ENCODE assay signal across 26 cellular contexts in the genomic region with DNA sequence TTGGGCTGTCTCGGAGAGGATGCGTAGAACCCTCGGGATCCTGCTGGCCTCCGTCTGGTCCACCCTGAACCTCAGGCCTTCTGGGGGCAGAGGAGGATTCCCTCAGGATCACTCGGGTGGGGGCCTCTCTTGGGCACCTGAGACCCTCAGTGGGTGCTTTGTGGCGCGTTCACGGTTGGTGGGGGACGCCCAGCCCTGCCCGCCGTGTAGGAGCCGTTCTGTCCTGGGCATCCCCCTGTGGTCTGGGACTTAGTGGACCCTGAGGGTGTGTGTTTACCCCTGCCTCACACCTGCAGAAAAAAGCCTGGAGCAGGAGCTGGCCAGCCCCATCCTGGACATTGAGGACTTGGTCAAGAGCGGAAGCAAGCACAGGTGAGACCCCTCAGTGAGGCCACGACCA. TPM values are rescaled to one million over a fixed set of nuclear protein-coding genes. Genes with fewer than 3 reads are reported as not detected.
"Had no signal": no experiment of that assay in that cellular context is flagged by ENCODE, and none has a peak within 500 bp of the region (broad histone marks: within the 10 kb centered on the region; RNA-seq: fewer than 3 reads in every experiment).

No MANE protein-coding gene starts in this region.

- H3K9me3 ChIP-seq: heart left ventricle, left lung, lower lobe of right lung, ovary, prostate gland, sigmoid colon, spleen, testis, thyroid gland, transverse colon, upper lobe of left lung, vagina had no signal

- H3K27me3 ChIP-seq: heart left ventricle, left lung, ovary, sigmoid colon, spleen, testis, thyroid gland, transverse colon, upper lobe of left lung, vagina had no signal

- H3K4me1 ChIP-seq: heart left ventricle, left lung, lower lobe of right lung, prostate gland, testis, thyroid gland, transverse colon, upper lobe of left lung, vagina had no signal

- H3K9me3 Mint-ChIP-seq: immature natural killer cell; naive thymus-derived CD8-positive, alpha-beta T cell; nephron; neural crest cell; stimulated activated memory B cell treated with anti-CD40 and anti-IgM and Interleukin-4, amounts not matched to agents 10 μg/mL and 1 μg/mL and 100 μg/mL, for 72 hours; stimulated activated naive CD8-positive, alpha-beta T cell treated with anti-CD3 and anti-CD28 coated beads, Interleukin-15, amount 100 ng/mL, for 72 hours had no signal

- H3K4me1 Mint-ChIP-seq: nephron; neural crest cell; stimulated activated memory B cell treated with anti-CD40 and anti-IgM and Interleukin-4, amounts not matched to agents 10 μg/mL and 1 μg/mL and 100 μg/mL, for 72 hours had no signal

- H3K4me3 Mint-ChIP-seq: immature natural killer cell; naive thymus-derived CD8-positive, alpha-beta T cell; nephron; stimulated activated memory B cell treated with anti-CD40 and anti-IgM and Interleukin-4, amounts not matched to agents 10 μg/mL and 1 μg/mL and 100 μg/mL, for 72 hours; stimulated activated naive CD8-positive, alpha-beta T cell treated with anti-CD3 and anti-CD28 coated beads, Interleukin-15, amount 100 ng/mL, for 72 hours had no signal

- H3K36me3 ChIP-seq: ovary had no signal

- DNase-seq: heart left ventricle; immature natural killer cell; kidney; left colon; left lung; lower lobe of right lung; mammary epithelial cell; mesenchymal stem cell; naive thymus-derived CD8-positive, alpha-beta T cell; ovary; sigmoid colon; small intestine; spleen; stimulated activated CD4-positive, alpha-beta T cell treated with anti-CD3 and anti-CD28 coated beads, Interleukin-4, amount 100 ng/mL, for 24 hours; stimulated activated naive CD4-positive, alpha-beta T cell treated with Interleukin-2 at 50 U/mL for 16 hours; stimulated activated naive CD8-positive, alpha-beta T cell treated with anti-CD3 and anti-CD28 coated beads, Interleukin-15, amount 100 ng/mL, for 72 hours; testis; thyroid gland; transverse colon had no signal

- H3K4me3 ChIP-seq: heart left ventricle, left lung, lower lobe of right lung, ovary, prostate gland, sigmoid colon, spleen, testis, thyroid gland, transverse colon, upper lobe of left lung, vagina had no signal

- ATAC-seq: left colon; left lung; lower lobe of right lung; naive thymus-derived CD8-positive, alpha-beta T cell; right cardiac atrium; stimulated activated memory B cell treated with anti-CD40 and anti-IgM and Interleukin-4, amounts not matched to agents 10 μg/mL and 1 μg/mL and 100 μg/mL, for 72 hours; stimulated activated naive CD8-positive, alpha-beta T cell treated with anti-CD3 and anti-CD28 coated beads, Interleukin-15, amount 100 ng/mL, for 72 hours had no signal

- H3K27me3 Mint-ChIP-seq: naive thymus-derived CD8-positive, alpha-beta T cell; stimulated activated memory B cell treated with anti-CD40 and anti-IgM and Interleukin-4, amounts not matched to agents 10 μg/mL and 1 μg/mL and 100 μg/mL, for 72 hours; stimulated activated naive CD8-positive, alpha-beta T cell treated with anti-CD3 and anti-CD28 coated beads, Interleukin-15, amount 100 ng/mL, for 72 hours had no signal

- H3K27ac ChIP-seq: heart left ventricle, left lung, lower lobe of right lung, ovary, prostate gland, sigmoid colon, spleen, testis, thyroid gland, transverse colon, upper lobe of left lung, vagina had no signal

- H3K27ac Mint-ChIP-seq: immature natural killer cell; nephron; stimulated activated memory B cell treated with anti-CD40 and anti-IgM and Interleukin-4, amounts not matched to agents 10 μg/mL and 1 μg/mL and 100 μg/mL, for 72 hours had no signal

RNA-seq across cellular contexts. Expression of gene TNFRSF6B, which starts 30.7 kb away (rescaled TPM):
- total RNA-seq: neural crest cell had no signal
- polyA plus RNA-seq: immature natural killer cell had no signal
